Comparison of ENCODE assay signal across 8 cellular contexts in the genomic region with DNA sequence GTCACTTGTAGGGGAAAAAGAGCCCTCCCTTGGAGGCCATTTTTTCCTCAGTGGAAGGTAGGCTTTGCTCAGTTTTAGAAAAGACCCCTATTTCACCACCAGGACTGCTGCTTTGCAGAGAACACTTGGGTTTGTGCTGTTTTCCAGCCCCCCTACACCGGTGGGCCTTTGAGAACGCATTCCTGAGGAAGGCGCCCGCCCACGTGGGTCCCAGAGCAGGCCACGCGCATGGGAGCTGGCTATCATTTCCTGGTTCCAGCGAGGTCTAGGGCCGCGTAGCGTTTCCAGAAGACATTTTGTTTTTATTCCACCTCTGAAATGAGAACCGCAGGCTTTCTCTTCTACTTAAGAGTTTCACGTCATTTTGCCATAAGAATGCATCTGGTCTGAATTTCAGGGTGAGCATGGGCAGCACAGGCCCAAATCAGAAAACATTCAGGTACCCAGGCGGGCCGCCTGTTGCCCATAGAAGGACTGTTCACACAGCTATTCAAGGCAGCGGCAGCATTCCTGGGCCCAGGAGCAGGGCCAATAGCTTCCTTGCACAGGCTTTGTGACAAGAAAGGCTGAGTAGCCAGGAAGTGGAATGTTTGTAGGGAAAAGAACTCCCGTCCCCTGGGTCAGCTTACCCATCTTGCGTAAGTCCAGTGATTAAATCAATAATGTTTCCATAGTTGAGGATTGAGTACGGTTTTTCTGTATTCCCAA. TPM values are rescaled to one million over a fixed set of nuclear protein-coding genes. Genes with fewer than 3 reads are reported as not detected.
DNase-seq lines count a peak whose midpoint lies in the region; ATAC-seq and TF ChIP-seq lines count a peak whose summit lies in the region.

No MANE protein-coding gene starts in this region.

- CTCF ChIA-PET in BJ (lab: Yijun Ruan, JAX), result interaction anchor here (1.2 to 2.0 kb wide), 2 partner anchors 14 to 49 kb away, joined by 3 to 9 read pairs; partner anchors contain the start of genes NOL9 and TAS1R1

- DNase-seq in BJ (ENCODE audit: low read depth) (peak; percentile 41), Kasumi-1 (lab: John Stamatoyannopoulos, UW) (peak; percentile 62 to 67), astrocyte of the hippocampus (ENCODE audit: low read depth, low spot score) (peak; percentile 95), iPS DF 6.9 (ENCODE audit: low read depth, low spot score) (no peak), retinal pigment epithelial cell (ENCODE audit: low read depth) (peak; percentile 81), NCI-H1436 treated with DMSO at 0.1 percent for 48 hours (lab: John Stamatoyannopoulos, UW) (no peak)

- no peaks in the 10 kb centered on the region for H3K9me3 ChIP-seq in iPS DF 6.9 (ENCODE audit: control insufficient read depth, insufficient read depth, low read length)

- WGBS in iPS DF 6.9 (ENCODE audit: insufficient coverage, insufficient read length), result no CpG with 5 or more reads among the region's 19 CpGs

- H3K27me3 ChIP-seq in BJ (ENCODE audit: control insufficient read depth, insufficient read depth, low read length) (no peaks in the 10 kb centered on the region), iPS DF 6.9 (ENCODE audit: control insufficient read depth, insufficient read depth, low read length) (no peaks in the 10 kb centered on the region)

- TF ChIP-seq CTCF in BJ (IDR thresholded peaks at IDR 0.05; ENCODE audit: insufficient read depth, low read depth, low read length), result peak; percentile 13; the same call in 1 of the 2 replicates
- no peak for TF ChIP-seq CTCF in retinal pigment epithelial cell (conservative IDR thresholded peaks at IDR 0.05; ENCODE audit: low read depth, low read length)

- H3K27ac ChIP-seq in iPS DF 6.9 (ENCODE audit: low read length), result no peak overlapping the region

- ATAC-seq in HG02642 (IDR thresholded peaks at IDR 0.05; ENCODE audit: poor library complexity, unreplicated experiment), result no peak
- ATAC-seq in GM21737 (IDR thresholded peaks at IDR 0.05; ENCODE audit: unreplicated experiment), result no peak

- no peaks in the 10 kb centered on the region for H3K4me1 ChIP-seq in iPS DF 6.9 (ENCODE audit: control insufficient read depth, insufficient read depth, low read length)

- H3K4me3 ChIP-seq in BJ (ENCODE audit: low read depth, low read length) (peak overlapping the region; percentile 97), iPS DF 6.9 (ENCODE audit: low read length) (peak overlapping the region; percentile 75; the same call in 1 of the 2 replicates), retinal pigment epithelial cell (ENCODE audit: low read length) (peak overlapping the region; percentile 46)

- peaks cover 7% of the 10 kb centered on the region for H3K36me3 ChIP-seq in BJ (ENCODE audit: control insufficient read depth, insufficient read depth, low read length)
- H3K36me3 ChIP-seq in iPS DF 6.9 (ENCODE audit: control insufficient read depth, insufficient read depth, low read length), result peaks cover 3% of the 10 kb centered on the region

- POLR2A ChIA-PET in BJ (lab: Charles Lee), result interaction anchor here (0.5 kb wide), 1 partner anchor 19 kb away, joined by 3 read pairs; no protein-coding TSS in a partner anchor

RNA-seq across cellular contexts. Expression of gene KLHL21, which starts 1.3 kb away (rescaled TPM):
- 8.5 and 19.2 TPM in 2 replicates for polyA plus RNA-seq in BJ (2011; rRNA removed)
- polyA minus RNA-seq in BJ (2011; rRNA and poly(A)+ RNA removed), result 12.9 and 13.2 TPM in 2 replicates

RNA-seq across cellular contexts. Expression of gene PHF13, which starts 9.5 kb away (rescaled TPM):
- polyA plus RNA-seq in BJ (2011; rRNA removed), result 7.9 and 9.4 TPM in 2 replicates
- polyA minus RNA-seq in BJ (2011; rRNA and poly(A)+ RNA removed), result 6.5 and 10.2 TPM in 2 replicates

RNA-seq across cellular contexts. Expression of gene THAP3, which starts 20.7 kb away (rescaled TPM):
- 8.6 and 12.5 TPM in 2 replicates for polyA plus RNA-seq in BJ (2011; rRNA removed)
- polyA minus RNA-seq in BJ (2011; rRNA and poly(A)+ RNA removed), result 5.8 and 13.6 TPM in 2 replicates

RNA-seq across cellular contexts. Expression of gene ZBTB48, which starts 24.2 kb away (rescaled TPM):
- polyA plus RNA-seq in BJ (2011; rRNA removed), result 7.8 and 14.0 TPM in 2 replicates
- polyA minus RNA-seq in BJ (2011; rRNA and poly(A)+ RNA removed), result 16.3 and 26.4 TPM in 2 replicates

RNA-seq across cellular contexts. Expression of gene TAS1R1, which starts 48.9 kb away (rescaled TPM):
- 0.16 and 0.25 TPM in 2 replicates for polyA plus RNA-seq in BJ (2011; rRNA removed)
- polyA minus RNA-seq in BJ (2011; rRNA and poly(A)+ RNA removed), result 0.26 and 0.66 TPM in 2 replicates

Comparison
In these comparisons a context has a peak if more than half of its experiments do, and no peak if none do; other contexts are left out.
1. DNase-seq: peak in BJ (single experiment), Kasumi-1 (2 of 2), astrocyte of the hippocampus (single experiment) and retinal pigment epithelial cell (single experiment); none in iPS DF 6.9 (single experiment) and NCI-H1436 treated with DMSO at 0.1 percent for 48 hours (single experiment).
2. H3K4me3 ChIP-seq: peak in every context shown above with its lines; median percentile 97 in BJ; 75 in iPS DF 6.9; 46 in retinal pigment epithelial cell.